28 cellular contexts compared by ENCODE assay signal in genomic region chr3:158205994-158206393, GRCh38.
DNase-seq lines count a peak whose midpoint lies in the region; ATAC-seq, FAIRE-seq and TF ChIP-seq lines count a peak whose summit lies in the region.
"Had no signal": no experiment of that assay in that cellular context is flagged by ENCODE, and none has a peak within 500 bp of the region (broad histone marks: within the 10 kb centered on the region; RNA-seq: fewer than 3 reads in every experiment).

No MANE protein-coding gene starts in this region.

- peaks cover 2% of the 10 kb centered on the region for H3K36me3 Mint-ChIP-seq in MCF 10A (ENCODE audit: insufficient read depth, unreplicated experiment)

- no peak for TF ChIP-seq POLR2A in breast epithelium (IDR thresholded peaks at IDR 0.05)
- TF ChIP-seq POLR2A in body of pancreas (IDR thresholded peaks at IDR 0.05): no peak

- ATAC-seq in GM21619 (IDR thresholded peaks at IDR 0.05; ENCODE audit: unreplicated experiment) (peak; percentile 78), HG03066 (IDR thresholded peaks at IDR 0.05; ENCODE audit: low read depth, unreplicated experiment) (peak; percentile 68), body of pancreas (no peak)
- ATAC-seq: lower lobe of right lung; stimulated activated naive B cell treated with anti-CD40 and anti-IgM and Interleukin-4, amounts not matched to agents 10 μg/mL and 1 μg/mL and 100 μg/mL, for 72 hours; T-cell had no signal

- H3K27me3 ChIP-seq in breast epithelium: no peaks in the 10 kb centered on the region
- H3K27me3 ChIP-seq in body of pancreas: no peaks in the 10 kb centered on the region
- H3K27me3 ChIP-seq: BE2C, hepatocyte, right atrium auricular region, tibial artery had no signal

- DNase-seq in MCF 10A (ENCODE audit: unreplicated experiment) (no peak), breast epithelium (ENCODE audit: low spot score in 2 of 2) (no peak), urothelium cell line (ENCODE audit: low spot score) (peak; percentile 0), COLO668 (lab: John Stamatoyannopoulos, UW; ENCODE audit: unreplicated experiment) (no peak), body of pancreas (no peak)
- DNase-seq in stimulated activated CD4-positive, alpha-beta T cell treated with anti-CD3 and anti-CD28 coated beads, Interleukin-2, amount 100 ng/mL, for 24 hours: no peak
- DNase-seq: 8988T; activated CD4-positive, alpha-beta T cell treated with anti-CD3 and anti-CD28 coated beads for 48 hours; activated gamma-delta T cell treated with Interleukin-2 at 50 U/mL for 16 hours; amygdala; BE2C; Calu3; H9; islet precursor cell; lower lobe of right lung; NCI-H1048; NCI-H524 treated with DMSO at 0.1 percent for 48 hours; occipital lobe; SHP77 treated with DMSO at 0.1 percent for 48 hours; stimulated activated CD4-positive, alpha-beta T cell treated with anti-CD3 and anti-CD28 coated beads, Interleukin-15, amount 100 ng/mL, for 24 hours; stimulated activated naive B cell treated with anti-CD40 and anti-IgM and Interleukin-4, amounts not matched to agents 10 μg/mL and 1 μg/mL and 100 μg/mL, for 72 hours; T-cell; tibial artery had no signal

- H3K4me1 ChIP-seq in breast epithelium: no peaks in the 10 kb centered on the region
- H3K4me1 ChIP-seq in body of pancreas: no peaks in the 10 kb centered on the region
- H3K4me1 ChIP-seq: BE2C, lower lobe of right lung, right atrium auricular region, tibial artery had no signal

- H3K9me3 ChIP-seq in breast epithelium: peaks cover under 1 to 11% of the 10 kb centered on the region in 2 donors
- H3K9me3 ChIP-seq in body of pancreas: no peaks in the 10 kb centered on the region
- H3K9me3 ChIP-seq: BE2C had no signal

- H3K4me3 Mint-ChIP-seq in MCF 10A (ENCODE audit: unreplicated experiment): no peak overlapping the region
- H3K4me3 Mint-ChIP-seq: H9; stimulated activated naive B cell treated with anti-CD40 and anti-IgM and Interleukin-4, amounts not matched to agents 10 μg/mL and 1 μg/mL and 100 μg/mL, for 72 hours; T-cell had no signal

- FAIRE-seq in urothelium cell line (lab: Jason Lieb, UNC): no peak

- H3K27me3 Mint-ChIP-seq in MCF 10A (ENCODE audit: insufficient read depth, unreplicated experiment): no peaks in the 10 kb centered on the region
- H3K27me3 Mint-ChIP-seq: stimulated activated naive B cell treated with anti-CD40 and anti-IgM and Interleukin-4, amounts not matched to agents 10 μg/mL and 1 μg/mL and 100 μg/mL, for 72 hours; T-cell had no signal

- TSS peak; percentile 12 for BruUV-seq in MCF 10A (replicated peaks; lab: Mats Ljungman, UMichigan)

- H3K36me3 ChIP-seq in breast epithelium (no peaks in the 10 kb centered on the region), body of pancreas (replicated peaks in 1 of 2; ENCODE audit: insufficient read depth in 1 of 2, low read depth in 2 of 2) (no peaks in the 10 kb centered on the region)
- H3K36me3 ChIP-seq: BE2C, right atrium auricular region had no signal

- peaks cover 12% of the 10 kb centered on the region for H3K9me3 Mint-ChIP-seq in MCF 10A (ENCODE audit: unreplicated experiment)

- intact Hi-C loops in MCF 10A (cut with micrococcal nuclease) (no loop called here), breast epithelium (cut with DNase I; ENCODE audit: low total_unique reads) (no loop called here), body of pancreas (cut with DNase I) (no loop called here)

- no peaks in the 10 kb centered on the region for H3K4me1 Mint-ChIP-seq in MCF 10A (ENCODE audit: insufficient read depth, unreplicated experiment)
- H3K4me1 Mint-ChIP-seq: H9; stimulated activated naive B cell treated with anti-CD40 and anti-IgM and Interleukin-4, amounts not matched to agents 10 μg/mL and 1 μg/mL and 100 μg/mL, for 72 hours had no signal

- H3K4me3 ChIP-seq in breast epithelium: no peak overlapping the region
- no peak overlapping the region for H3K4me3 ChIP-seq in body of pancreas
- H3K4me3 ChIP-seq: hepatocyte, lower lobe of right lung, right atrium auricular region, tibial artery had no signal

- CTCF ChIA-PET in MCF 10A (lab: Yijun Ruan, JAX): interaction anchor here (0.6 kb wide), 1 partner anchor 326 kb away, joined by 3 read pairs; no protein-coding TSS in a partner anchor

- H3K27ac ChIP-seq in breast epithelium (no peak overlapping the region), body of pancreas (no peak overlapping the region)
- H3K27ac ChIP-seq: hepatocyte, KMS-11, lower lobe of right lung, right atrium auricular region, tibial artery had no signal

- TF ChIP-seq CTCF in MCF 10A (IDR thresholded peaks at IDR 0.05; ENCODE audit: unreplicated experiment): no peak
- TF ChIP-seq CTCF in breast epithelium (IDR thresholded peaks at IDR 0.05): no peak
- TF ChIP-seq CTCF in body of pancreas (IDR thresholded peaks at IDR 0.05): no peak

- POLR2A ChIA-PET in MCF 10A (lab: Yijun Ruan, JAX): interaction anchor here (0.7 kb wide), 1 partner anchor 241 kb away, joined by 4 read pairs; no protein-coding TSS in a partner anchor

- 36 to 44% methylated on average over 2 of the region's 2 CpGs for WGBS in body of pancreas, 2 donors

- H3K27ac Mint-ChIP-seq in MCF 10A (ENCODE audit: low read depth, unreplicated experiment): peak overlapping the region; percentile 5
- H3K27ac Mint-ChIP-seq: stimulated activated naive B cell treated with anti-CD40 and anti-IgM and Interleukin-4, amounts not matched to agents 10 μg/mL and 1 μg/mL and 100 μg/mL, for 72 hours; T-cell had no signal
